In the genomic region with DNA sequence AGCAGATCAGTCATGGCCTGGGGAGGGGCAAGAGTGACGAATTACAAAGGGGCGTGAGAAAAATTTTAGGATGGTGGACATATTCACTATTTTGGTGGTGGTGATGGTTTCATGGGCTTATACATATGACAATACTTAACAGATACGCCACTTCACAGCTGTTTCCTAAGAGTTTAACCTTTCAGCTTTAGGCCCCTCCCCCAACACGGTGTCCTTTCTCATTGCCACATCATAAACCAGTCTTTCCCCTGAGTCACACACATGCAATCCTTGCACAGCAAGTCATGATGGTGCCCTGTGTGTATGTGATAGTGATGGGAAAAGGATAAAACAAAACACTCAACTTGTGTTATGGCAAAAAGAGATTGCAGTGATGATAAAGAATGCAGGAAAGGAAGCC, we compare ENCODE assay signal across 12 cellular contexts. TPM values are rescaled to one million over a fixed set of nuclear protein-coding genes. Genes with fewer than 3 reads are reported as not detected.
DNase-seq lines count a peak whose midpoint lies in the region; ATAC-seq and TF ChIP-seq lines count a peak whose summit lies in the region.
"Had no signal": no experiment of that assay in that cellular context is flagged by ENCODE, and none has a peak within 500 bp of the region (broad histone marks: within the 10 kb centered on the region; RNA-seq: fewer than 3 reads in every experiment).

No MANE protein-coding gene starts in this region.

- peaks cover 0 to 8% of the 10 kb centered on the region in 2 donors for H3K4me1 ChIP-seq in adrenal gland (replicated peaks in 1 of 2)
- H3K4me1 ChIP-seq in lower lobe of right lung: peaks cover 10% of the 10 kb centered on the region

- H3K27me3 ChIP-seq in HL-60 (ENCODE audit: insufficient read depth, poor library complexity, severe bottlenecking): no peaks in the 10 kb centered on the region
- no peaks in the 10 kb centered on the region for H3K27me3 ChIP-seq in adrenal gland
- H3K27me3 ChIP-seq in lower lobe of right lung (ENCODE audit: low read depth): no peaks in the 10 kb centered on the region
- H3K27me3 ChIP-seq: pancreas had no signal

- 56 to 66% (median 62%) methylated on average over 4 of the region's 4 CpGs for WGBS in adrenal gland, 4 donors

- peak; percentile 81 to 89 for ATAC-seq in lower lobe of right lung
- ATAC-seq in GM19023 (IDR thresholded peaks at IDR 0.05; ENCODE audit: unreplicated experiment): no peak

- H3K36me3 ChIP-seq in adrenal gland (replicated peaks in 1 of 2): no peaks in the 10 kb centered on the region
- H3K36me3 ChIP-seq in lower lobe of right lung: no peaks in the 10 kb centered on the region
- H3K36me3 ChIP-seq: pancreas, thoracic aorta had no signal

- H3K4me1 Mint-ChIP-seq in activated T-helper 2 cell treated with anti-CD3 and anti-CD28 coated beads, Interferon-gamma antibody, Interleukin-2, Interleukin-4, amounts not matched to agents 10 μg/mL and 5 μg/mL and 100 μg/mL, durations not matched to agents 14 hours and 24 hours and 36 hours (ENCODE audit: low read depth): peaks cover 1% of the 10 kb centered on the region

- H3K4me3 Mint-ChIP-seq in activated T-helper 2 cell treated with anti-CD3 and anti-CD28 coated beads, Interferon-gamma antibody, Interleukin-2, Interleukin-4, amounts not matched to agents 10 μg/mL and 5 μg/mL and 100 μg/mL, durations not matched to agents 14 hours and 24 hours and 36 hours (ENCODE audit: low read depth): no peak overlapping the region

- TF ChIP-seq POLR2A in adrenal gland (IDR thresholded peaks at IDR 0.05): no peak

- no peak overlapping the region for H3K27ac Mint-ChIP-seq in activated T-helper 2 cell treated with anti-CD3 and anti-CD28 coated beads, Interferon-gamma antibody, Interleukin-2, Interleukin-4, amounts not matched to agents 10 μg/mL and 5 μg/mL and 100 μg/mL, durations not matched to agents 14 hours and 24 hours and 36 hours

- TF ChIP-seq CTCF in HL-60 (IDR thresholded peaks at IDR 0.05; ENCODE audit: insufficient read depth, low read length): no peak
- TF ChIP-seq CTCF in adrenal gland (IDR thresholded peaks at IDR 0.05): no peak
- TF ChIP-seq CTCF in lower lobe of right lung (IDR thresholded peaks at IDR 0.05): no peak

- peaks cover 40% of the 10 kb centered on the region for H3K27me3 Mint-ChIP-seq in activated T-helper 2 cell treated with anti-CD3 and anti-CD28 coated beads, Interferon-gamma antibody, Interleukin-2, Interleukin-4, amounts not matched to agents 10 μg/mL and 5 μg/mL and 100 μg/mL, durations not matched to agents 14 hours and 24 hours and 36 hours (ENCODE audit: low read depth)

- no peaks in the 10 kb centered on the region for H3K36me3 Mint-ChIP-seq in activated T-helper 2 cell treated with anti-CD3 and anti-CD28 coated beads, Interferon-gamma antibody, Interleukin-2, Interleukin-4, amounts not matched to agents 10 μg/mL and 5 μg/mL and 100 μg/mL, durations not matched to agents 14 hours and 24 hours and 36 hours (ENCODE audit: low read depth)

- intact Hi-C loops in adrenal gland (cut with DNase I) (no loop called here), lower lobe of right lung (cut with DNase I) (no loop called here)
- intact Hi-C loops in activated T-helper 2 cell treated with anti-CD3 and anti-CD28 coated beads, Interferon-gamma antibody, Interleukin-2, Interleukin-4, amounts not matched to agents 10 μg/mL and 5 μg/mL and 100 μg/mL, durations not matched to agents 14 hours and 24 hours and 36 hours (cut with micrococcal nuclease): no loop called here

- H3K9me3 Mint-ChIP-seq in activated T-helper 2 cell treated with anti-CD3 and anti-CD28 coated beads, Interferon-gamma antibody, Interleukin-2, Interleukin-4, amounts not matched to agents 10 μg/mL and 5 μg/mL and 100 μg/mL, durations not matched to agents 14 hours and 24 hours and 36 hours: peaks cover 24% of the 10 kb centered on the region

- H3K9me3 ChIP-seq in adrenal gland (replicated peaks in 1 of 3) (no peaks in the 10 kb centered on the region), lower lobe of right lung (no peaks in the 10 kb centered on the region)
- H3K9me3 ChIP-seq: pancreas, thoracic aorta had no signal

- DNase-seq in AG08396 (ENCODE audit: low spot score) (peak; percentile 80), HL-60 (ENCODE audit: low read depth in 1 of 2, low spot score in 1 of 2) (peak; percentile 34 to 76), adrenal gland (peak in 6 of 7 donors; percentile 56 to 83 (median 79)), lower lobe of right lung (no peak), anterior cingulate cortex (lab: John Stamatoyannopoulos, UW) (no peak), NCI-H524 (lab: John Stamatoyannopoulos, UW) (no peak)
- DNase-seq in activated T-helper 2 cell treated with anti-CD3 and anti-CD28 coated beads, Interferon-gamma antibody, Interleukin-2, Interleukin-4, amounts not matched to agents 10 μg/mL and 5 μg/mL and 100 μg/mL, durations not matched to agents 14 hours and 24 hours and 36 hours (ENCODE audit: low spot score): no peak
- DNase-seq: H7, NCI-H1694, pancreas had no signal

- H3K4me3 ChIP-seq in HL-60 (replicated peaks; ENCODE audit: insufficient read depth, low read length) (no peak overlapping the region), adrenal gland (no peak overlapping the region), lower lobe of right lung (no peak overlapping the region)
- H3K4me3 ChIP-seq: pancreas, thoracic aorta had no signal

- H3K27ac ChIP-seq in HL-60 (replicated peaks) (no peak overlapping the region), adrenal gland (peak overlapping the region in 3 of 5 donors; percentile 23 to 61 (median 33)), lower lobe of right lung (no peak overlapping the region)
- H3K27ac ChIP-seq: pancreas, thoracic aorta had no signal

RNA-seq across cellular contexts. Expression of a gene that starts 47.6 kb away (rescaled TPM):
- total RNA-seq in adrenal gland: 100 to 1,000 TPM in 6 of 8 donors, 10 to 100 TPM in 2; 82.1 to 153 (median 136) TPM
- 100 to 1,000 TPM in 1 of 3 donors, 10 to 100 TPM in 2; 58.7 to 122 (median 59.2) TPM for polyA plus RNA-seq in adrenal gland
- 152 TPM for total RNA-seq in lower lobe of right lung
- 0.48 and 0.52 TPM in 2 replicates for total RNA-seq in activated T-helper 2 cell treated with anti-CD3 and anti-CD28 coated beads, Interferon-gamma antibody, Interleukin-2, Interleukin-4, amounts not matched to agents 10 μg/mL and 5 μg/mL and 100 μg/mL, durations not matched to agents 14 hours and 24 hours and 36 hours

Comparison
In these comparisons a context has a peak if more than half of its experiments do, and no peak if none do; other contexts are left out.
1. DNase-seq: peak in AG08396 (single experiment), HL-60 (2 of 2) and adrenal gland (6 of 7); none in lower lobe of right lung (single experiment), anterior cingulate cortex (0 of 58), NCI-H524 (0 of 2) and activated T-helper 2 cell treated with anti-CD3 and anti-CD28 coated beads, Interferon-gamma antibody, Interleukin-2, Interleukin-4, amounts not matched to agents 10 μg/mL and 5 μg/mL and 100 μg/mL, durations not matched to agents 14 hours and 24 hours and 36 hours (single experiment).
2. H3K27ac ChIP-seq: peak in adrenal gland (3 of 5); none in HL-60 (single experiment) and lower lobe of right lung (single experiment).
3. RNA of a gene that starts 47.6 kb away (total RNA-seq): 152 TPM in lower lobe of right lung (single experiment) and 82.1 to 153 TPM in adrenal gland; 0.48 to 0.52 TPM in activated T-helper 2 cell treated with anti-CD3 and anti-CD28 coated beads, Interferon-gamma antibody, Interleukin-2, Interleukin-4, amounts not matched to agents 10 μg/mL and 5 μg/mL and 100 μg/mL, durations not matched to agents 14 hours and 24 hours and 36 hours; every median in the first group is over 10 times any median in the second.